In the genomic region with DNA sequence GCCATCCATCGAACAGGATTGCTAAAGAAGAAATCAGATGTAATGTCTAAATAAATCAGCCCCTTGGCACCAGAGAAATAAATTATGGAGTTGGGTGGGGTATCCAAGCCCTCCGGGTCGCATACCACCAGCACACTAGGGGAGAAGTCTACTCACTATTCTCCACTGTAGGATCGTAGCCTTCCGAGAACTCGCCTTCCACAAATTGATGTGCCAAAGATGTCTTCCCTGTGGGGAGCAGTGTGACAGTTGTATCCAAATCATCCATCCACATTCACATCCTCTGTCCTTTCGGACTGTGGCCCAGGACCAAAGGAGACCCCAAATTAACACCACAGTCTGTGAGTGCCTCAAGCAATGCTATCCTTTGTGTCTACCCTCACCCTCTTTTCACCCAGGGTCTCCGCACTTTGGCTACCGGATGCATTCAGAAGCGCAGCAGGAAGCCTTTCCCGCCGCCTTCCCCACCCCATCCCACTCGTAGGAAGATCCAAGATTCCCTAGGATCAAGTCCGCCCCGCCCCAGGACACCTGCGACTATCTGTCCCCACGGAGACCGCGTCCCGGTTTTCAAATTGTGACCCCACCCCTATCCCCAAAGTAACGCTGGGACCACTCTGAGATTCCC, we compare ENCODE assay signal across 8 cellular contexts. TPM values are rescaled to one million over a fixed set of nuclear protein-coding genes. Genes with fewer than 3 reads are reported as not detected.
DNase-seq lines count a peak whose midpoint lies in the region; TF ChIP-seq lines count a peak whose summit lies in the region.

No MANE protein-coding gene starts in this region.

- no peak for TF ChIP-seq CTCF in AG04449 (IDR thresholded peaks at IDR 0.05; ENCODE audit: insufficient read depth, low read length, missing control alignments)
- TF ChIP-seq CTCF in HFFc6 (IDR thresholded peaks at IDR 0.05), result no peak
- TF ChIP-seq CTCF in brain (conservative IDR thresholded peaks at IDR 0.05), result no peak
- TF ChIP-seq CTCF in GM10266 (IDR thresholded peaks at IDR 0.05; ENCODE audit: control insufficient read depth, insufficient read depth, low read depth, missing control alignments), result no peak

- H3K36me3 ChIP-seq in mucosa of rectum (ENCODE audit: control insufficient read depth in 2 of 2, insufficient read depth in 2 of 2, low read length in 2 of 2), result no peaks in the 10 kb centered on the region

- H3K4me1 ChIP-seq in mucosa of rectum (ENCODE audit: control insufficient read depth in 2 of 2, insufficient read depth in 2 of 2, low read length in 2 of 2), result peaks cover 13% of the 10 kb centered on the region in 2 donors

- H3K4me1 Mint-ChIP-seq in HFFc6 (ENCODE audit: low read depth) (peaks cover 22% of the 10 kb centered on the region), brain (peaks cover 22% of the 10 kb centered on the region)

- H3K4me3 ChIP-seq in AG04449 (ENCODE audit: low read depth, low read length) (peak overlapping the region; percentile 77), mucosa of rectum (ENCODE audit: low read length in 2 of 2) (peak overlapping the region; percentile 92 to 94)

- DNase-seq in AG04449 (ENCODE audit: low read depth, low spot score) (no peak), HFFc6 (no peak), glomerular visceral epithelial cell (ENCODE audit: extremely low spot score) (no peak), NCI-H128 (lab: John Stamatoyannopoulos, UW; ENCODE audit: unreplicated experiment) (no peak), GM03348 (ENCODE audit: low spot score) (no peak), GM10266 (ENCODE audit: extremely low spot score) (no peak)

- no peaks in the 10 kb centered on the region for H3K9me3 Mint-ChIP-seq in HFFc6
- no peaks in the 10 kb centered on the region for H3K9me3 Mint-ChIP-seq in brain

- H3K27me3 Mint-ChIP-seq in HFFc6 (ENCODE audit: insufficient read depth) (peaks cover 3% of the 10 kb centered on the region; the same call in 1 of the 2 replicates), brain (peaks cover 30% of the 10 kb centered on the region)

- peak overlapping the region; percentile 92 for H3K27ac Mint-ChIP-seq in HFFc6
- H3K27ac Mint-ChIP-seq in brain, result peak overlapping the region in 4 of 5 experiments; percentile 10 to 83 (median 39)

- no peaks in the 10 kb centered on the region for H3K9me3 ChIP-seq in mucosa of rectum (ENCODE audit: control insufficient read depth in 2 of 2, low read length in 2 of 2)

- no peaks in the 10 kb centered on the region for H3K36me3 Mint-ChIP-seq in HFFc6 (ENCODE audit: low read depth)
- no peaks in the 10 kb centered on the region for H3K36me3 Mint-ChIP-seq in brain

- POLR2A ChIA-PET in AG04449 (lab: Yijun Ruan, JAX), result interaction anchor here (1.0 to 1.9 kb wide), 4 partner anchors 10 to 62 kb away, joined by 3 to 14 read pairs (median 4); a partner anchor contains a TSS

- H3K27me3 ChIP-seq in mucosa of rectum (ENCODE audit: control insufficient read depth in 2 of 2, insufficient read depth in 2 of 2, low read length in 2 of 2), result no peaks in the 10 kb centered on the region

- peak overlapping the region; percentile 68 to 75 for H3K9ac ChIP-seq in mucosa of rectum (ENCODE audit: low read depth in 1 of 2, low read length in 2 of 2)

- peak overlapping the region; percentile 69 to 80 for H3K27ac ChIP-seq in mucosa of rectum (ENCODE audit: low read depth in 2 of 2, low read length in 2 of 2)

- peak overlapping the region; percentile 99 for H3K4me3 Mint-ChIP-seq in HFFc6
- H3K4me3 Mint-ChIP-seq in brain, result peak overlapping the region; percentile 87 to 95 (median 90)

- CTCF ChIA-PET in AG04449 (lab: Yijun Ruan, JAX), result interaction anchor here (1.4 to 20.8 kb wide), 7 partner anchors 9 to 167 kb away, joined by 3 to 372 read pairs (median 8); a partner anchor contains a TSS

RNA-seq across cellular contexts. Expression of a gene that starts 0.8 kb away (rescaled TPM):
- total RNA-seq in HFFc6 (2021; fragmentation: NEBNext Ultra II Directional; extraction: Animal tissue kit (Norgen Biotek cat#: 25700)), result 1 to 10 TPM in 1 of 6 experiments, under 1 TPM in 5; 0.60 to 1.6 (median 0.86) TPM
- polyA plus RNA-seq in brain (ENCODE audit: insufficient read depth, low read depth, low replicate concordance), result 5.9 TPM

RNA-seq across cellular contexts. Expression of a gene that starts 8.4 kb away (rescaled TPM):
- 10 to 100 TPM; 43.9 to 66.6 (median 48.4) TPM for total RNA-seq in HFFc6 (2021; fragmentation: NEBNext Ultra II Directional; extraction: Animal tissue kit (Norgen Biotek cat#: 25700))
- 32.0 TPM for polyA plus RNA-seq in brain (ENCODE audit: insufficient read depth, low read depth, low replicate concordance)

RNA-seq across cellular contexts. Expression of a gene that starts 25.6 kb away (rescaled TPM):
- total RNA-seq in HFFc6 (2021; fragmentation: NEBNext Ultra II Directional; extraction: Animal tissue kit (Norgen Biotek cat#: 25700)), result under 1 TPM in 1 of 6 experiments, not detected in 5; 0.07 TPM
- polyA plus RNA-seq in brain (ENCODE audit: insufficient read depth, low read depth, low replicate concordance), result 0.15 TPM

RNA-seq across cellular contexts. Expression of a gene that starts 41.7 kb away (rescaled TPM):
- total RNA-seq in HFFc6 (2021; fragmentation: NEBNext Ultra II Directional; extraction: Animal tissue kit (Norgen Biotek cat#: 25700)), result 10 to 100 TPM; 23.0 to 31.0 (median 26.2) TPM
- polyA plus RNA-seq in brain (ENCODE audit: insufficient read depth, low read depth, low replicate concordance), result 13.9 TPM

RNA-seq across cellular contexts. Expression of a gene that starts 50.4 kb away (rescaled TPM):
- 10 to 100 TPM; 79.0 to 92.0 (median 83.3) TPM for total RNA-seq in HFFc6 (2021; fragmentation: NEBNext Ultra II Directional; extraction: Animal tissue kit (Norgen Biotek cat#: 25700))
- polyA plus RNA-seq in brain (ENCODE audit: insufficient read depth, low read depth, low replicate concordance), result 54.4 TPM
